Comparison of ENCODE assay signal across 8 cellular contexts in the genomic region with DNA sequence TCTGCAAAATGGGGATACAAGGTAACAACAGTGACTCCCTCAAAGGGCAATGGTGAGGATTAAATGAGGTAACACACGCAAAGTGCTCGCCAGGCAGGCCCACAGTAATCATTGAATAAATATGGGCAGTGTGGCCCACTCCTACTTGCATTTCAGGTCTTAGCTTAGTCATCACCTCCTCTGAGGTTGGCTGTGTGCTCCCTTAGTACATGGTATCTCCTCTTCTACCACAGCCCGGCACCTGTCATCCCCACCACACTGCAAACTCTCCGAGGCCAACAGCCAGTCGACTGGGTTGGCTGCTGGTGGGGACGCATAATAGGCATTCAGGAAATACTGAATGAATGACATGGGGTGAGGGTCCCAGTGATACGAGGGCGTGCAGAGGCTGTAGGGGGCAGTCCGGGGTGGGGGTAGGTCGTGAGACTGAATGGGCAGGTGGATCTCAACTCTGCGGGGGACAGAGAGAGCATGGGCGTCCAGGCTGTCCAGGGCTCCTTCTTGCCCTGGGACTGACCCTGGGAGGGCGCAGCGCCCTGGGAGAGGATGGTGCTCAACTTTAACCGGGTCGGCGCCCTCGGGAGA. TPM values are rescaled to one million over a fixed set of nuclear protein-coding genes. Genes with fewer than 3 reads are reported as not detected.
DNase-seq lines count a peak whose midpoint lies in the region; ATAC-seq and TF ChIP-seq lines count a peak whose summit lies in the region.

No MANE protein-coding gene starts in this region.

- no peaks in the 10 kb centered on the region; the same call in 1 of the 2 replicates for H3F3A ChIP-seq in GM23338 (replicated peaks; ENCODE audit: low read depth)

- no peak for TF ChIP-seq EP300 in gastroesophageal sphincter (IDR thresholded peaks at IDR 0.05)

- H3K4me1 Mint-ChIP-seq in GM23338 (peaks cover 8% of the 10 kb centered on the region; the same call in 2 of the 3 replicates), WTC11 (peaks cover 11% of the 10 kb centered on the region)

- no peaks in the 10 kb centered on the region for H3K9me3 ChIP-seq in gastroesophageal sphincter

- H3K4me2 ChIP-seq in GM23338 = peak overlapping the region; percentile 88

- H3K36me3 ChIP-seq in GM23338 (ENCODE audit: insufficient read depth) (no peaks in the 10 kb centered on the region), gastroesophageal sphincter (no peaks in the 10 kb centered on the region)

- H3K4me1 ChIP-seq in GM23338 (ENCODE audit: insufficient read depth) (0 out of 2 replicates have a peak, but pooled peaks cover 8% of the 10 kb centered on the region), gastroesophageal sphincter (peaks cover 2 to 61% (median 10%) of the 10 kb centered on the region in 3 donors)

- peak; percentile 65 for DNase-seq in GM23338 (ENCODE audit: low spot score)
- no peak for DNase-seq in WTC11 (ENCODE audit: low spot score)
- DNase-seq in skeletal muscle cell (ENCODE audit: low read depth) = no peak
- no peak for DNase-seq in T-helper 9 cell

- ATAC-seq in GM23338 (no peak; the same call in 1 of the 3 replicates), WTC11 (peak; percentile 17; the same call in 1 of the 2 replicates), gastroesophageal sphincter (no peak), HG03135 (IDR thresholded peaks at IDR 0.05; ENCODE audit: unreplicated experiment) (no peak), GM18870 (IDR thresholded peaks at IDR 0.05; ENCODE audit: unreplicated experiment) (no peak), GM19324 (IDR thresholded peaks at IDR 0.05; ENCODE audit: low FRiP score, unreplicated experiment) (no peak)

- no peaks in the 10 kb centered on the region for H3K9me3 Mint-ChIP-seq in GM23338
- H3K9me3 Mint-ChIP-seq in WTC11 = no peaks in the 10 kb centered on the region

- peak overlapping the region; percentile 78 for H3K4me3 Mint-ChIP-seq in GM23338
- peak overlapping the region; percentile 75 for H3K4me3 Mint-ChIP-seq in WTC11

- H3K9me2 ChIP-seq in GM23338 (ENCODE audit: insufficient read depth) = peaks cover 4% of the 10 kb centered on the region; the same call in 1 of the 2 replicates

- no peaks in the 10 kb centered on the region for H4K20me1 ChIP-seq in GM23338 (replicated peaks; ENCODE audit: insufficient read depth)

- no peaks in the 10 kb centered on the region for H3K79me2 ChIP-seq in GM23338 (replicated peaks; ENCODE audit: insufficient read depth)

- H3K27ac Mint-ChIP-seq in GM23338 (no peak overlapping the region), WTC11 (no peak overlapping the region)

- no peak for TF ChIP-seq POLR2A in gastroesophageal sphincter (IDR thresholded peaks at IDR 0.05)

- POLR2A ChIA-PET in WTC11 (lab: Charles Lee) = no interaction called here

- H3K27me3 ChIP-seq in GM23338 (ENCODE audit: insufficient read depth) = peaks cover 21% of the 10 kb centered on the region
- no peaks in the 10 kb centered on the region for H3K27me3 ChIP-seq in gastroesophageal sphincter

- H3K36me3 Mint-ChIP-seq in GM23338 (ENCODE audit: low read depth) (no peaks in the 10 kb centered on the region), WTC11 (no peaks in the 10 kb centered on the region)

- peak overlapping the region; percentile 94 for H2AFZ ChIP-seq in GM23338

- CTCF ChIA-PET in WTC11 (lab: Charles Lee) = interaction anchor here (0.7 to 2.4 kb wide), 9 partner anchors 10 to 141 kb away, joined by 3 to 7 read pairs (median 4); no protein-coding TSS in a partner anchor

- peaks cover 10% of the 10 kb centered on the region for H3K27me3 Mint-ChIP-seq in GM23338 (ENCODE audit: insufficient read depth, low read depth, poor library complexity)
- peaks cover 43% of the 10 kb centered on the region for H3K27me3 Mint-ChIP-seq in WTC11 (ENCODE audit: low read depth)

- peak overlapping the region; percentile 72 for H3K4me3 ChIP-seq in GM23338
- H3K4me3 ChIP-seq in gastroesophageal sphincter = peak overlapping the region; percentile 56 to 75
- H3K4me3 ChIP-seq in skeletal muscle cell (ENCODE audit: low read depth, low read length) = peak overlapping the region; percentile 48

- 56% methylated on average over 5 of the region's 18 CpGs; no CpG with 5 or more reads in 1 of the 2 donors for WGBS in gastroesophageal sphincter (ENCODE audit: low coverage in 1 of 2), 2 donors

- TF ChIP-seq CTCF in GM23338 (conservative IDR thresholded peaks at IDR 0.05; ENCODE audit: low read depth in 2 of 2) = no peak
- no peak for TF ChIP-seq CTCF in WTC11 (IDR thresholded peaks at IDR 0.05)
- TF ChIP-seq CTCF in gastroesophageal sphincter (IDR thresholded peaks at IDR 0.05) = no peak

- H3K27ac ChIP-seq in GM23338 (ENCODE audit: low read depth) (no peak overlapping the region), gastroesophageal sphincter (peak overlapping the region in 3 of 4 donors; percentile 89 to 94 (median 93))

TF ChIP-seq in GM23338, 12 proteins besides CTCF, POLR2A, EP300 and RAD21 (continues in another document):
- TF ChIP-seq, protein P1, sequence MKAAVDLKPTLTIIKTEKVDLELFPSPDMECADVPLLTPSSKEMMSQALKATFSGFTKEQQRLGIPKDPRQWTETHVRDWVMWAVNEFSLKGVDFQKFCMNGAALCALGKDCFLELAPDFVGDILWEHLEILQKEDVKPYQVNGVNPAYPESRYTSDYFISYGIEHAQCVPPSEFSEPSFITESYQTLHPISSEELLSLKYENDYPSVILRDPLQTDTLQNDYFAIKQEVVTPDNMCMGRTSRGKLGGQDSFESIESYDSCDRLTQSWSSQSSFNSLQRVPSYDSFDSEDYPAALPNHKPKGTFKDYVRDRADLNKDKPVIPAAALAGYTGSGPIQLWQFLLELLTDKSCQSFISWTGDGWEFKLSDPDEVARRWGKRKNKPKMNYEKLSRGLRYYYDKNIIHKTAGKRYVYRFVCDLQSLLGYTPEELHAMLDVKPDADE (IDR thresholded peaks at IDR 0.05) = no peak
- no peak for TF ChIP-seq STAT1 (IDR thresholded peaks at IDR 0.05; ENCODE audit: unreplicated experiment)
- TF ChIP-seq EZH2phosphoT487 (IDR thresholded peaks at IDR 0.05; ENCODE audit: unreplicated experiment) = no peak

TF ChIP-seq in WTC11, 78 proteins besides CTCF, POLR2A, EP300 and RAD21:
- TF ChIP-seq HMGA2 (CRISPR knock-in tag; IDR thresholded peaks at IDR 0.05) = no peak
- no peak for TF ChIP-seq GABPB1 (CRISPR knock-in tag; IDR thresholded peaks at IDR 0.05)
- no peak for TF ChIP-seq JUN (CRISPR knock-in tag; IDR thresholded peaks at IDR 0.05)
- TF ChIP-seq SP1 (CRISPR knock-in tag; conservative IDR thresholded peaks at IDR 0.05) = no peak
- TF ChIP-seq, protein P2, sequence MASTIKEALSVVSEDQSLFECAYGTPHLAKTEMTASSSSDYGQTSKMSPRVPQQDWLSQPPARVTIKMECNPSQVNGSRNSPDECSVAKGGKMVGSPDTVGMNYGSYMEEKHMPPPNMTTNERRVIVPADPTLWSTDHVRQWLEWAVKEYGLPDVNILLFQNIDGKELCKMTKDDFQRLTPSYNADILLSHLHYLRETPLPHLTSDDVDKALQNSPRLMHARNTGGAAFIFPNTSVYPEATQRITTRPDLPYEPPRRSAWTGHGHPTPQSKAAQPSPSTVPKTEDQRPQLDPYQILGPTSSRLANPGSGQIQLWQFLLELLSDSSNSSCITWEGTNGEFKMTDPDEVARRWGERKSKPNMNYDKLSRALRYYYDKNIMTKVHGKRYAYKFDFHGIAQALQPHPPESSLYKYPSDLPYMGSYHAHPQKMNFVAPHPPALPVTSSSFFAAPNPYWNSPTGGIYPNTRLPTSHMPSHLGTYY (CRISPR knock-in tag; IDR thresholded peaks at IDR 0.05) = no peak
- TF ChIP-seq IRF2 (CRISPR knock-in tag; IDR thresholded peaks at IDR 0.05; ENCODE audit: borderline replicate concordance, low read depth) = no peak
- no peak for TF ChIP-seq NR3C1 (CRISPR knock-in tag; conservative IDR thresholded peaks at IDR 0.05; ENCODE audit: low read depth)
- TF ChIP-seq NR2C2 (CRISPR knock-in tag; IDR thresholded peaks at IDR 0.05) = no peak
- no peak for TF ChIP-seq CREB1 (CRISPR knock-in tag; IDR thresholded peaks at IDR 0.05)
- no peak for TF ChIP-seq ZNF121 (CRISPR knock-in tag; IDR thresholded peaks at IDR 0.05)
- TF ChIP-seq, protein P3, sequence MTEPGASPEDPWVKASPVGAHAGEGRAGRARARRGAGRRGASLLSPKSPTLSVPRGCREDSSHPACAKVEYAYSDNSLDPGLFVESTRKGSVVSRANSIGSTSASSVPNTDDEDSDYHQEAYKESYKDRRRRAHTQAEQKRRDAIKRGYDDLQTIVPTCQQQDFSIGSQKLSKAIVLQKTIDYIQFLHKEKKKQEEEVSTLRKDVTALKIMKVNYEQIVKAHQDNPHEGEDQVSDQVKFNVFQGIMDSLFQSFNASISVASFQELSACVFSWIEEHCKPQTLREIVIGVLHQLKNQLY (CRISPR knock-in tag; IDR thresholded peaks at IDR 0.05) = no peak
- TF ChIP-seq ZNF423 (CRISPR knock-in tag; IDR thresholded peaks at IDR 0.05) = no peak
- TF ChIP-seq, protein P4, sequence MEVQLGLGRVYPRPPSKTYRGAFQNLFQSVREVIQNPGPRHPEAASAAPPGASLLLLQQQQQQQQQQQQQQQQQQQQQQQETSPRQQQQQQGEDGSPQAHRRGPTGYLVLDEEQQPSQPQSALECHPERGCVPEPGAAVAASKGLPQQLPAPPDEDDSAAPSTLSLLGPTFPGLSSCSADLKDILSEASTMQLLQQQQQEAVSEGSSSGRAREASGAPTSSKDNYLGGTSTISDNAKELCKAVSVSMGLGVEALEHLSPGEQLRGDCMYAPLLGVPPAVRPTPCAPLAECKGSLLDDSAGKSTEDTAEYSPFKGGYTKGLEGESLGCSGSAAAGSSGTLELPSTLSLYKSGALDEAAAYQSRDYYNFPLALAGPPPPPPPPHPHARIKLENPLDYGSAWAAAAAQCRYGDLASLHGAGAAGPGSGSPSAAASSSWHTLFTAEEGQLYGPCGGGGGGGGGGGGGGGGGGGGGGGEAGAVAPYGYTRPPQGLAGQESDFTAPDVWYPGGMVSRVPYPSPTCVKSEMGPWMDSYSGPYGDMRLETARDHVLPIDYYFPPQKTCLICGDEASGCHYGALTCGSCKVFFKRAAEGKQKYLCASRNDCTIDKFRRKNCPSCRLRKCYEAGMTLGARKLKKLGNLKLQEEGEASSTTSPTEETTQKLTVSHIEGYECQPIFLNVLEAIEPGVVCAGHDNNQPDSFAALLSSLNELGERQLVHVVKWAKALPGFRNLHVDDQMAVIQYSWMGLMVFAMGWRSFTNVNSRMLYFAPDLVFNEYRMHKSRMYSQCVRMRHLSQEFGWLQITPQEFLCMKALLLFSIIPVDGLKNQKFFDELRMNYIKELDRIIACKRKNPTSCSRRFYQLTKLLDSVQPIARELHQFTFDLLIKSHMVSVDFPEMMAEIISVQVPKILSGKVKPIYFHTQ (CRISPR knock-in tag; IDR thresholded peaks at IDR 0.05) = no peak
- TF ChIP-seq NFE2L1 (CRISPR knock-in tag; IDR thresholded peaks at IDR 0.05) = no peak

RNA-seq across cellular contexts. Expression of a gene that starts 0.4 kb away (rescaled TPM):
- 0.66 and 1.5 TPM in 2 replicates for total RNA-seq in GM23338 (2014; rRNA removed; shearing (Covaris generic))
- polyA plus RNA-seq in GM23338 (2016; fragmentation: Nextera tagmentation; extraction: Ambion mirVana) = 1.0 and 1.1 TPM in 2 replicates
- total RNA-seq in WTC11 (2021) (0.60 to 0.73 TPM (median 0.68 TPM) in 3 replicates), gastroesophageal sphincter (100 to 1,000 TPM in 3 of 4 donors, 10 to 100 TPM in 1; 13.6 to 299 (median 190) TPM)
